Comparison of ENCODE assay signal across 2 cellular contexts in genomic region chr5:142494119-142494518, GRCh38.
TF ChIP-seq lines count a peak whose summit lies in the region.

No MANE protein-coding gene starts in this region.

TF ChIP-seq in HepG2, 621 proteins besides CTCF, POLR2A, EP300 and RAD21:
- TF ChIP-seq ONECUT2 (CRISPR knock-in tag; IDR thresholded peaks at IDR 0.05) (0 out of 2 replicates have a peak, but pooled peaks have one; percentile 43), KAT2B (IDR thresholded peaks at IDR 0.05; ENCODE audit: borderline replicate concordance, low read depth, low read length) (peak; percentile 90), CCDC6 (CRISPR knock-in tag; IDR thresholded peaks at IDR 0.05) (no peak), ERF (CRISPR knock-in tag; IDR thresholded peaks at IDR 0.05) (no peak), ZNF770 (CRISPR knock-in tag; IDR thresholded peaks at IDR 0.05) (0 out of 2 replicates have a peak, but pooled peaks have one; percentile 43), CREB1 (IDR thresholded peaks at IDR 0.05) (no peak), CREB1 (CRISPR knock-in tag; IDR thresholded peaks at IDR 0.05) (no peak), ZNF124 (CRISPR knock-in tag; IDR thresholded peaks at IDR 0.05) (no peak), E2F5 (CRISPR knock-in tag; conservative IDR thresholded peaks at IDR 0.05) (no peak)
- TF ChIP-seq, protein P1, sequence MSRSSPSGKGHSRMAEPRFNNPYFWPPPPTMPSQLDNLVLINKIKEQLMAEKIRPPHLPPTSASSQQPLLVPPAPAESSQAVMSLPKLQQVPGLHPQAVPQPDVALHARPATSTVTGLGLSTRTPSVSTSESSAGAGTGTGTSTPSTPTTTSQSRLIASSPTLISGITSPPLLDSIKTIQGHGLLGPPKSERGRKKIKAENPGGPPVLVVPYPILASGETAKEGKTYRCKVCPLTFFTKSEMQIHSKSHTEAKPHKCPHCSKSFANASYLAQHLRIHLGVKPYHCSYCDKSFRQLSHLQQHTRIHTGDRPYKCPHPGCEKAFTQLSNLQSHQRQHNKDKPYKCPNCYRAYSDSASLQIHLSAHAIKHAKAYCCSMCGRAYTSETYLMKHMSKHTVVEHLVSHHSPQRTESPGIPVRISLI (CRISPR knock-in tag; IDR thresholded peaks at IDR 0.05; ENCODE audit: borderline replicate concordance): 0 out of 2 replicates have a peak, but pooled peaks have one; percentile 32

TF ChIP-seq in IMR-90, 13 proteins besides CTCF, POLR2A, EP300 and RAD21:
- TF ChIP-seq MAFK (IDR thresholded peaks at IDR 0.05; ENCODE audit: low read depth, low read length) (no peak), SMC3 (IDR thresholded peaks at IDR 0.05; ENCODE audit: low read depth, low read length) (no peak), MXI1 (IDR thresholded peaks at IDR 0.05; ENCODE audit: borderline replicate concordance, low read depth, low read length) (no peak), ELK1 (IDR thresholded peaks at IDR 0.05; ENCODE audit: borderline replicate concordance, low read depth, low read length) (no peak), FOS (IDR thresholded peaks at IDR 0.05; ENCODE audit: low read depth, low read length) (no peak), RFX5 (IDR thresholded peaks at IDR 0.05; ENCODE audit: low read depth, low read length) (no peak)
